8 cellular contexts compared by ENCODE assay signal in genomic region chr11:20200331-20200955, GRCh38. TPM values are rescaled to one million over a fixed set of nuclear protein-coding genes. Genes with fewer than 3 reads are reported as not detected.
"Had no signal": no experiment of that assay in that cellular context is flagged by ENCODE, and none has a peak within 500 bp of the region (broad histone marks: within the 10 kb centered on the region; RNA-seq: fewer than 3 reads in every experiment).

No MANE protein-coding gene starts in this region.

RNA-seq across cellular contexts. Expression of gene DBX1, which starts 40.2 kb away (rescaled TPM):
- total RNA-seq: LHCN-M2; MCF 10A; PC-3; Right ventricle myocardium inferior; RPMI7951; SK-MEL-5; T-cell; T-helper 1 cell treated with Interleukin-12 subunit alpha and Interleukin-12 subunit beta and Interleukin-4 antibody, amounts not matched to agents 30 ng/mL and 1 ng/mL, for 36 hours had no signal
